In the genomic region with DNA sequence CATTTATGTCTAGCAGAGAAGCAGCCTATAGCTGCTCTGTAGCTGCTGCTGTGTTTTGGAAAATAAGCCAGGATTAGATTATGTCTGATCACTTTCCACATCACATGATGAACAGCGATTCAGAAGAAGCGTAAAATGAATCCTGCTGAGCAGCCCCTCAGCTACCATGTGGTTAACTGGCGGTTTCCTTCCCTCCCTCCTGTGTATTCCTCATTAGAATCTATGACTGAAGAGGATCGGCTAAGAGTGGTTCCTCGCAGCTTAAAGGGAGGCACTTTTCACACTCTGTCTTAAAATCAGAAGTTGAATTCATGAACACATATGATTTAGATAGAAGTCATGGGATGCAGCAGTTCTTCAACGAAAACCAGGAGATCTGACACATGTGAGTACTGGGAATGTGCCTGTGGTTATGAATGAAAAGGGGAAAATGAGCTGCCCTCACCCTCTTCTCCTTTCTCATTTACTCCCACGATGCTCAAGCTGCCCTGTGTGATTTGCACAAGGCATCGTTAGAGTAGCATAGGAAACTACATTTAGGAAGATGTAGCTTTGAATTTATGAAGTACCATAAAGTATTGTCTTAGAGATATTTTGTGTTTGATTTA, we compare ENCODE assay signal across 24 cellular contexts. TPM values are rescaled to one million over a fixed set of nuclear protein-coding genes. Genes with fewer than 3 reads are reported as not detected.
A peak's percentile ranks its signal among the peaks of the same experiment; 100 is the strongest.
DNase-seq lines count a peak whose midpoint lies in the region; TF ChIP-seq lines count a peak whose summit lies in the region.
"Had no signal": no experiment of that assay in that cellular context is flagged by ENCODE, and none has a peak within 500 bp of the region (broad histone marks: within the 10 kb centered on the region; RNA-seq: fewer than 3 reads in every experiment).

A gene with protein sequence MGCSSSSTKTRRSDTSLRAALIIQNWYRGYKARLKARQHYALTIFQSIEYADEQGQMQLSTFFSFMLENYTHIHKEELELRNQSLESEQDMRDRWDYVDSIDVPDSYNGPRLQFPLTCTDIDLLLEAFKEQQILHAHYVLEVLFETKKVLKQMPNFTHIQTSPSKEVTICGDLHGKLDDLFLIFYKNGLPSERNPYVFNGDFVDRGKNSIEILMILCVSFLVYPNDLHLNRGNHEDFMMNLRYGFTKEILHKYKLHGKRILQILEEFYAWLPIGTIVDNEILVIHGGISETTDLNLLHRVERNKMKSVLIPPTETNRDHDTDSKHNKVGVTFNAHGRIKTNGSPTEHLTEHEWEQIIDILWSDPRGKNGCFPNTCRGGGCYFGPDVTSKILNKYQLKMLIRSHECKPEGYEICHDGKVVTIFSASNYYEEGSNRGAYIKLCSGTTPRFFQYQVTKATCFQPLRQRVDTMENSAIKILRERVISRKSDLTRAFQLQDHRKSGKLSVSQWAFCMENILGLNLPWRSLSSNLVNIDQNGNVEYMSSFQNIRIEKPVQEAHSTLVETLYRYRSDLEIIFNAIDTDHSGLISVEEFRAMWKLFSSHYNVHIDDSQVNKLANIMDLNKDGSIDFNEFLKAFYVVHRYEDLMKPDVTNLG (plus strand): TSS at position 204 of the 608 bp plus-strand sequence. CDS start 136 bp downstream, at position 340.

- no peak within 1 kb of the TSS for H2BK5ac ChIP-seq in trophoblast cell (ENCODE audit: low read depth, low read length, poor library complexity)

- no peaks in the 10 kb centered on the region for H3K79me2 ChIP-seq in trophoblast cell (ENCODE audit: control insufficient read depth, insufficient read depth, low read length, poor library complexity)

- no peak within 1 kb of the TSS for H2BK120ac ChIP-seq in trophoblast cell (ENCODE audit: insufficient read depth, low read length, poor library complexity)

- no peak within 1 kb of the TSS for H4K91ac ChIP-seq in trophoblast cell (ENCODE audit: low read depth, low read length)

- no peak within 1 kb of the TSS for H2BK12ac ChIP-seq in trophoblast cell (ENCODE audit: low read length)

- H3K27ac ChIP-seq in A673 (ENCODE audit: low read depth, low read length, poor library complexity, severe bottlenecking) (no peak within 1 kb of the TSS), HEK293 (ENCODE audit: extremely low read depth, low read depth, low read length) (no peak within 1 kb of the TSS), trophoblast cell (ENCODE audit: low read depth, low read length) (no peak within 1 kb of the TSS), esophagus squamous epithelium (no peak within 1 kb of the TSS)
- H3K27ac ChIP-seq: gastroesophageal sphincter, SJSA1, vagina had no signal

- DNase-seq in A673 (ENCODE audit: low spot score): peak; percentile 58
- DNase-seq in NCI-H82 treated with DMSO at 0.1 percent for 48 hours (lab: John Stamatoyannopoulos, UW; ENCODE audit: unreplicated experiment): peak; percentile 81
- peak; percentile 27 for DNase-seq in epidermal melanocyte (ENCODE audit: insufficient read length, low spot score)
- no peak for DNase-seq in AG08395 (ENCODE audit: low spot score)
- no peak for DNase-seq in NCI-H2081 (lab: John Stamatoyannopoulos, UW)
- no peak for DNase-seq in trophoblast cell
- DNase-seq in esophagus squamous epithelium (lab: John Stamatoyannopoulos, UW): no peak
- DNase-seq: activated B cell treated with CpG ODN at 0.5 μM for 24 hours; activated CD4-positive, alpha-beta memory T cell treated with anti-CD3 and anti-CD28 coated beads, Interleukin-2, amount 10 ng/mL, durations not matched to agents 7 days and 5 days; activated gamma-delta T cell; activated T-cell treated with anti-CD3 and anti-CD28 coated beads for 4 hours; NK-92 treated with Interleukin-12 subunit alpha and Interleukin-12 subunit beta, amount 100 ng/mL, for 24 hours; right cardiac atrium; stimulated activated CD4-positive, alpha-beta T cell treated with anti-CD3 and anti-CD28 coated beads, Interleukin-15, amount 100 ng/mL, for 24 hours; substantia nigra had no signal

- no peak within 1 kb of the TSS for H3K4me3 ChIP-seq in A673 (ENCODE audit: low read depth, low read length, poor library complexity, severe bottlenecking)
- no peak within 1 kb of the TSS for H3K4me3 ChIP-seq in HEK293 (ENCODE audit: low read depth, low read length)
- no peak within 1 kb of the TSS for H3K4me3 ChIP-seq in trophoblast cell (ENCODE audit: low read depth, low read length)
- H3K4me3 ChIP-seq in esophagus squamous epithelium: no peak within 1 kb of the TSS
- H3K4me3 ChIP-seq: gastroesophageal sphincter, lung, SJSA1, vagina had no signal

- H2AK5ac ChIP-seq in trophoblast cell (ENCODE audit: low read length): no peak within 1 kb of the TSS

- no peak for TF ChIP-seq POLR2A in esophagus squamous epithelium (IDR thresholded peaks at IDR 0.05)

- no peak within 1 kb of the TSS for H3K4me2 ChIP-seq in trophoblast cell (ENCODE audit: low read length)

- no peak within 1 kb of the TSS for H3K4ac ChIP-seq in trophoblast cell (ENCODE audit: low read depth, low read length)

- no peak within 1 kb of the TSS for H3K23ac ChIP-seq in trophoblast cell (ENCODE audit: low read length)

- no peak for TF ChIP-seq CTCF in A673 (conservative IDR thresholded peaks at IDR 0.05; ENCODE audit: low read depth, low read length)
- no peak for TF ChIP-seq CTCF in HEK293 (tag by site-specific recombination; IDR thresholded peaks at IDR 0.05)
- no peak for TF ChIP-seq CTCF in esophagus squamous epithelium (IDR thresholded peaks at IDR 0.05)

- WGBS in trophoblast cell (ENCODE audit: extremely low coverage, insufficient coverage, insufficient read length): no CpG with 5 or more reads among the region's 8 CpGs
- WGBS in esophagus squamous epithelium, 2 donors: 64 to 69% methylated on average over 6 to 8 of the region's 8 CpGs

- H3K4me1 ChIP-seq in A673 (ENCODE audit: insufficient read depth, low read length, poor library complexity, severe bottlenecking): no peaks in the 10 kb centered on the region
- no peaks in the 10 kb centered on the region for H3K4me1 ChIP-seq in HEK293 (ENCODE audit: control insufficient read depth, insufficient read depth, low read length)
- no peaks in the 10 kb centered on the region for H3K4me1 ChIP-seq in trophoblast cell (ENCODE audit: control insufficient read depth in 1 of 2, insufficient read depth in 2 of 2, low read length in 2 of 2)
- no peaks in the 10 kb centered on the region for H3K4me1 ChIP-seq in esophagus squamous epithelium

- BruUV-seq in A673 (replicated peaks; lab: Mats Ljungman, UMichigan): no TSS peak

- CTCF ChIA-PET in A673 (lab: Charles Lee): interaction anchor here (0.5 kb wide), 1 partner anchor 12 kb away, joined by 7 read pairs; no protein-coding TSS in a partner anchor
- CTCF ChIA-PET in HEK293 (lab: Yijun Ruan, JAX): interaction anchor here (0.5 to 1.2 kb wide), 4 partner anchors 31 to 1074 kb away, joined by 3 to 6 read pairs (median 4); no protein-coding TSS in a partner anchor

- H3K27me3 ChIP-seq in A673 (replicated peaks; ENCODE audit: insufficient read depth, low read depth, low read length, poor library complexity): no peaks in the 10 kb centered on the region
- H3K27me3 ChIP-seq in trophoblast cell (ENCODE audit: insufficient read depth, low read length): no peaks in the 10 kb centered on the region
- H3K27me3 ChIP-seq in esophagus squamous epithelium: no peaks in the 10 kb centered on the region
- H3K27me3 ChIP-seq: gastroesophageal sphincter, SJSA1, vagina had no signal

- no peaks in the 10 kb centered on the region for H3K79me1 ChIP-seq in trophoblast cell (ENCODE audit: low read length)

- H4K8ac ChIP-seq in trophoblast cell (ENCODE audit: low read depth, low read length): no peak within 1 kb of the TSS

- H3K9ac ChIP-seq in trophoblast cell (ENCODE audit: low read length): no peak within 1 kb of the TSS

- no peak within 1 kb of the TSS for H3K18ac ChIP-seq in trophoblast cell (ENCODE audit: low read length)

- POLR2A ChIA-PET in A673 (lab: Charles Lee; ENCODE audit: low non-redundant PET): no interaction called here
- POLR2A ChIA-PET in HEK293 (lab: Yijun Ruan, JAX): no interaction called here

- no peaks in the 10 kb centered on the region for H3K36me3 ChIP-seq in A673 (ENCODE audit: insufficient read depth, low read length, poor library complexity, severe bottlenecking)
- H3K36me3 ChIP-seq in HEK293 (ENCODE audit: control insufficient read depth in 2 of 2, insufficient read depth in 1 of 2, low read length in 2 of 2): no peaks in the 10 kb centered on the region
- H3K36me3 ChIP-seq in trophoblast cell (ENCODE audit: control insufficient read depth in 1 of 2, insufficient read depth in 2 of 2, low read length in 2 of 2): no peaks in the 10 kb centered on the region
- no peaks in the 10 kb centered on the region for H3K36me3 ChIP-seq in esophagus squamous epithelium
- H3K36me3 ChIP-seq: gastroesophageal sphincter, SJSA1, vagina had no signal

- intact Hi-C loops in A673 (cut with micrococcal nuclease; ENCODE audit: unreplicated experiment): no loop called here
- intact Hi-C loops in esophagus squamous epithelium (cut with DNase I): no loop called here

- no peak within 1 kb of the TSS for H4K12ac ChIP-seq in trophoblast cell (ENCODE audit: low read depth, low read length)

- H3K9me3 ChIP-seq in A673 (ENCODE audit: low read depth, low read length, poor library complexity, severe bottlenecking) (no peaks in the 10 kb centered on the region), HEK293 (ENCODE audit: control insufficient read depth, insufficient read depth, low read depth, low read length) (no peaks in the 10 kb centered on the region), trophoblast cell (ENCODE audit: insufficient read depth, low read depth, low read length) (no peaks in the 10 kb centered on the region), esophagus squamous epithelium (no peaks in the 10 kb centered on the region)
- H3K9me3 ChIP-seq: gastroesophageal sphincter, SJSA1, vagina had no signal

- no peak within 1 kb of the TSS for H3K14ac ChIP-seq in trophoblast cell (ENCODE audit: low read length)

- H2AFZ ChIP-seq in trophoblast cell (ENCODE audit: insufficient read depth, low read length, poor library complexity): no peak within 1 kb of the TSS

TF ChIP-seq in HEK293, 187 proteins besides CTCF, POLR2A, EP300 and RAD21 (continues in another document):
- no peak for TF ChIP-seq ZNF596 (tag by site-specific recombination; IDR thresholded peaks at IDR 0.05)
- TF ChIP-seq, protein P1, sequence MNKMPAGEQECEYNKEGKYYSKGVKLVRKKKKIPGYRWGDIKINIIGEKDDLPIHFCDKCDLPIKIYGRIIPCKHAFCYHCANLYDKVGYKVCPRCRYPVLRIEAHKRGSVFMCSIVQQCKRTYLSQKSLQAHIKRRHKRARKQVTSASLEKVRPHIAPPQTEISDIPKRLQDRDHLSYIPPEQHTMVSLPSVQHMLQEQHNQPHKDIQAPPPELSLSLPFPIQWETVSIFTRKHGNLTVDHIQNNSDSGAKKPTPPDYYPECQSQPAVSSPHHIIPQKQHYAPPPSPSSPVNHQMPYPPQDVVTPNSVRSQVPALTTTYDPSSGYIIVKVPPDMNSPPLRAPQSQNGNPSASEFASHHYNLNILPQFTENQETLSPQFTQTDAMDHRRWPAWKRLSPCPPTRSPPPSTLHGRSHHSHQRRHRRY (tag by site-specific recombination; IDR thresholded peaks at IDR 0.05): no peak

RNA-seq across cellular contexts. Expression of the gene that starts here (rescaled TPM):
- total RNA-seq in A673 (2021): 1.2 and 2.1 TPM in 2 replicates
- 0.11 and 0.18 TPM in 2 replicates for polyA plus RNA-seq in trophoblast cell (2013)
- total RNA-seq in esophagus squamous epithelium: under 1 TPM in 1 of 4 donors, not detected in 3; 0.19 TPM
- total RNA-seq: activated B cell treated with CpG ODN at 0.5 μM for 24 hours; activated CD4-positive, alpha-beta memory T cell treated with anti-CD3 and anti-CD28 coated beads, Interleukin-2, amount 10 ng/mL, durations not matched to agents 7 days and 5 days; epithelial cell of proximal tubule; LHCN-M2; omental fat pad; SJSA1; vagina had no signal
- polyA plus RNA-seq: keratinocyte had no signal

Comparison
In these comparisons a context has a peak if more than half of its experiments do, and no peak if none do; other contexts are left out.
1. DNase-seq: peak in A673 (single experiment), NCI-H82 treated with DMSO at 0.1 percent for 48 hours (single experiment) and epidermal melanocyte (single experiment); none in AG08395 (single experiment), NCI-H2081 (0 of 2), trophoblast cell (0 of 2) and esophagus squamous epithelium (single experiment).